Comparison of ENCODE assay signal across 8 cellular contexts in genomic region chr14:54453990-54454389, GRCh38. TPM values are rescaled to one million over a fixed set of nuclear protein-coding genes. Genes with fewer than 3 reads are reported as not detected.
DNase-seq lines count a peak whose midpoint lies in the region; ATAC-seq and TF ChIP-seq lines count a peak whose summit lies in the region.
"Not testable (repeated sequence)": the region's sequence is repeated elsewhere in the genome, so short reads cannot be mapped to it uniquely, and the experiment has no call there.

No MANE protein-coding gene starts in this region.

- POLR2A ChIA-PET in HEK293 (lab: Yijun Ruan, JAX): not testable (repeated sequence)

- not testable (repeated sequence) for H3K9ac ChIP-seq in smooth muscle cell (ENCODE audit: low read depth)

- not testable (repeated sequence) for H3K9me3 ChIP-seq in HEK293 (ENCODE audit: control insufficient read depth, insufficient read depth, low read depth, low read length); RWPE2 (ENCODE audit: severe bottlenecking); smooth muscle cell (replicated peaks; ENCODE audit: low read depth)

- not testable (repeated sequence) for H2AFZ ChIP-seq in smooth muscle cell (ENCODE audit: low read depth)

- H3K27ac ChIP-seq in HEK293 (ENCODE audit: extremely low read depth, low read depth, low read length): not testable (repeated sequence)
- peak overlapping the region; percentile 46 for H3K27ac ChIP-seq in RWPE2 (ENCODE audit: poor library complexity, severe bottlenecking)
- H3K27ac ChIP-seq in smooth muscle cell (ENCODE audit: low read depth): peak overlapping the region; percentile 32

- not testable (repeated sequence) for H3F3A ChIP-seq in smooth muscle cell (ENCODE audit: low read depth)

- not testable (repeated sequence) for H3K79me2 ChIP-seq in smooth muscle cell (ENCODE audit: low read depth)

- not testable (repeated sequence) for H3K27me3 ChIP-seq in RWPE2 (ENCODE audit: insufficient read depth, poor library complexity, severe bottlenecking); smooth muscle cell (ENCODE audit: low read depth)

- peak; percentile 51 for DNase-seq in EH (ENCODE audit: low read depth)
- DNase-seq in M059J (ENCODE audit: low read depth): peak; percentile 24
- DNase-seq in RWPE2 (ENCODE audit: low spot score); smooth muscle cell (lab: John Stamatoyannopoulos, UW; ENCODE audit: unreplicated experiment): not testable (repeated sequence)
- DNase-seq in astrocyte of the hippocampus (ENCODE audit: low read depth, low spot score): peak; percentile 10
- DNase-seq in epithelial cell of esophagus (ENCODE audit: low read depth): peak; percentile 85
- peak; percentile 61 to 76 for DNase-seq in foreskin fibroblast

- H3K4me3 ChIP-seq in HEK293 (ENCODE audit: low read depth, low read length); RWPE2 (ENCODE audit: severe bottlenecking); epithelial cell of esophagus (ENCODE audit: low read length); foreskin fibroblast (ENCODE audit: low read depth in 1 of 2, low read length in 2 of 2); smooth muscle cell: not testable (repeated sequence)

- not testable (repeated sequence) for H4K20me1 ChIP-seq in smooth muscle cell (ENCODE audit: low read depth)

- ATAC-seq in RWPE2 (ENCODE audit: low read depth): peak; percentile 88

- H3K4me1 ChIP-seq in HEK293 (ENCODE audit: control insufficient read depth, insufficient read depth, low read length); smooth muscle cell (ENCODE audit: low read depth): not testable (repeated sequence)
- peaks cover 25% of the 10 kb centered on the region for H3K4me1 ChIP-seq in RWPE2 (ENCODE audit: insufficient read depth, poor library complexity, severe bottlenecking)

- not testable (repeated sequence) for H3K36me3 ChIP-seq in HEK293 (ENCODE audit: control insufficient read depth in 2 of 2, insufficient read depth in 1 of 2, low read length in 2 of 2); RWPE2 (ENCODE audit: low read depth); smooth muscle cell (ENCODE audit: low read depth)

- 58% methylated on average over 5 of the region's 5 CpGs for WGBS in smooth muscle cell (ENCODE audit: low lambda C conversion rate)

- CTCF ChIA-PET in HEK293 (lab: Yijun Ruan, JAX): interaction anchor here (0.8 to 1.0 kb wide), 2 partner anchors 10 to 33 kb away, joined by 3 to 5 read pairs; no protein-coding TSS in a partner anchor

- not testable (repeated sequence) for TF ChIP-seq CTCF in HEK293 (tag by site-specific recombination; IDR thresholded peaks at IDR 0.05); RWPE2 (IDR thresholded peaks at IDR 0.05; ENCODE audit: poor library complexity, severe bottlenecking); epithelial cell of esophagus (IDR thresholded peaks at IDR 0.05; ENCODE audit: insufficient read depth, low read depth, low read length, missing control alignments); foreskin fibroblast (IDR thresholded peaks at IDR 0.05; ENCODE audit: low read depth, low read length); smooth muscle cell (IDR thresholded peaks at IDR 0.05; ENCODE audit: borderline replicate concordance, insufficient read depth, poor library complexity, severe bottlenecking)

- not testable (repeated sequence) for H3K4me2 ChIP-seq in smooth muscle cell

TF ChIP-seq in HEK293, 187 proteins besides CTCF, POLR2A, EP300 and RAD21:
- 0 out of 2 replicates have a peak, but pooled peaks have one; percentile 24 for TF ChIP-seq EGR2 (tag by site-specific recombination; IDR thresholded peaks at IDR 0.05; ENCODE audit: low read depth)
- peak; percentile 69 for TF ChIP-seq ZFHX2 (tag by site-specific recombination; conservative IDR thresholded peaks at IDR 0.05)
- 0 out of 2 replicates have a peak, but pooled peaks have one; percentile 34 for TF ChIP-seq ZNF335 (tag by site-specific recombination; conservative IDR thresholded peaks at IDR 0.05)
TF ChIP-seq in HEK293: peak in this region for 3; not testable (repeated sequence) for 184.

RNA-seq across cellular contexts. Expression of gene CNIH1, which starts 12.8 kb away (rescaled TPM):
- 207 and 427 TPM in 2 replicates for total RNA-seq in M059J (2014; rRNA removed; shearing (Covaris generic))
- total RNA-seq in smooth muscle cell: 172 and 224 TPM in 2 replicates
- 133 and 162 TPM in 2 replicates for polyA plus RNA-seq in smooth muscle cell

RNA-seq across cellular contexts. Expression of gene GMFB, which starts 34.8 kb away (rescaled TPM):
- 53.0 and 63.3 TPM in 2 replicates for total RNA-seq in M059J (2014; rRNA removed; shearing (Covaris generic))
- total RNA-seq in smooth muscle cell: 73.5 and 86.1 TPM in 2 replicates
- polyA plus RNA-seq in smooth muscle cell: 25.7 and 26.8 TPM in 2 replicates

RNA-seq across cellular contexts. Expression of gene CGRRF1, which starts 55.7 kb away (rescaled TPM):
- total RNA-seq in M059J (2014; rRNA removed; shearing (Covaris generic)): 13.0 and 13.9 TPM in 2 replicates
- total RNA-seq in smooth muscle cell: 18.4 and 20.7 TPM in 2 replicates
- polyA plus RNA-seq in smooth muscle cell: 20.5 and 30.6 TPM in 2 replicates

RNA-seq across cellular contexts. Expression of gene CDKN3, which starts 57.2 kb away (rescaled TPM):
- 179 and 192 TPM in 2 replicates for total RNA-seq in M059J (2014; rRNA removed; shearing (Covaris generic))
- 15.4 and 22.1 TPM in 2 replicates for total RNA-seq in smooth muscle cell
- polyA plus RNA-seq in smooth muscle cell: 18.6 and 20.1 TPM in 2 replicates
